Comparison of ENCODE assay signal across 12 cellular contexts in genomic region chr5:149932445-149933350, GRCh38. TPM values are rescaled to one million over a fixed set of nuclear protein-coding genes. Genes with fewer than 3 reads are reported as not detected.
A peak's percentile ranks its signal among the peaks of the same experiment; 100 is the strongest.
DNase-seq lines count a peak whose midpoint lies in the region; ATAC-seq, FAIRE-seq and TF ChIP-seq lines count a peak whose summit lies in the region.
"Had no signal": no experiment of that assay in that cellular context is flagged by ENCODE, and none has a peak within 500 bp of the region (broad histone marks: within the 10 kb centered on the region; RNA-seq: fewer than 3 reads in every experiment).

No MANE protein-coding gene starts in this region.

- H2AFZ ChIP-seq in GM12878 (ENCODE audit: control insufficient read depth, low read depth, low read length), result no peak overlapping the region

- DNase-seq in A549 (ENCODE audit: low read depth in 1 of 2, low spot score in 1 of 2) (peak; percentile 54 to 69), HuH-7 (ENCODE audit: low spot score) (peak; percentile 39), GM12878 (ENCODE audit: low read depth, low spot score) (no peak), kidney tubule cell (ENCODE audit: low spot score) (peak; percentile 21), frontal cortex (ENCODE audit: low spot score in 2 of 2) (no peak)
- DNase-seq: CD4-positive, CD25-positive, alpha-beta regulatory T cell; kidney glomerular epithelial cell had no signal

- peak overlapping the region; percentile 84 for H3K4me2 ChIP-seq in A549
- no peak overlapping the region for H3K4me2 ChIP-seq in GM12878 (ENCODE audit: control insufficient read depth, insufficient read depth)

- WGBS in A549 (ENCODE audit: missing lambda C conversion rate), result 9% methylated on average over 24 of the region's 25 CpGs
- WGBS in GM12878 (ENCODE audit: insufficient coverage, insufficient replicate concordance, low lambda C conversion rate, missing lambda C conversion rate), result 61% methylated on average over 25 of the region's 25 CpGs

- TF ChIP-seq CTCF in A549 (IDR thresholded peaks at IDR 0.05) (peak; percentile 78), GM12878 (IDR thresholded peaks at IDR 0.05 in 2 of 3, conservative IDR thresholded peaks at IDR 0.05 in 1 of 3; ENCODE audit: control insufficient read depth in 2 of 3, extremely low read depth in 1 of 3, insufficient read depth in 1 of 3, low read depth in 3 of 3, low read length in 3 of 3) (no peak)

- SMC1A ChIA-PET in GM12878 (lab: Charles Lee; ENCODE audit: uncharacterized antibody, unreplicated experiment), result interaction anchor here (1.1 kb wide), 1 partner anchor 34 kb away, joined by 3 read pairs; no protein-coding TSS in a partner anchor

- H3K4me1 ChIP-seq in A549 (peaks cover 47% of the 10 kb centered on the region), GM12878 (ENCODE audit: control insufficient read depth, insufficient read depth, low read length) (no peaks in the 10 kb centered on the region)

- TF ChIP-seq RAD21 in A549 (conservative IDR thresholded peaks at IDR 0.05 in 1 of 2, IDR thresholded peaks at IDR 0.05 in 1 of 2) (peak; percentile 61 to 72), GM12878 (IDR thresholded peaks at IDR 0.05; ENCODE audit: insufficient read depth, low read depth, low read length) (no peak)

- peaks cover 0 to 2% of the 10 kb centered on the region in 2 experiments; a peak in 3 of 4 replicates for H3K27me3 ChIP-seq in GM12878 (replicated peaks in 1 of 2; ENCODE audit: control insufficient read depth in 2 of 2, insufficient read depth in 2 of 2, low read length in 1 of 2)

- H3K4me3 ChIP-seq in A549, result peak overlapping the region; percentile 41
- no peak overlapping the region for H3K4me3 ChIP-seq in GM12878

- TF ChIP-seq EP300 in A549 (IDR thresholded peaks at IDR 0.05) (no peak), GM12878 (IDR thresholded peaks at IDR 0.05; ENCODE audit: borderline replicate concordance in 1 of 2, control insufficient read depth in 1 of 2, low read depth in 2 of 2, low read length in 2 of 2) (no peak)

- no TSS peak for BruUV-seq in GM12878 (replicated peaks; lab: Mats Ljungman, UMichigan)

- H3K9me3 ChIP-seq in A549 (no peaks in the 10 kb centered on the region), GM12878 (replicated peaks; ENCODE audit: control insufficient read depth, insufficient read depth, low read length) (no peaks in the 10 kb centered on the region)

- CTCF ChIA-PET in A549 (lab: Yijun Ruan, JAX), result interaction anchor here (0.6 to 19.0 kb wide), 22 partner anchors 9 to 314 kb away, joined by 3 to 386 read pairs (median 5); partner anchors contain the start of genes HMGXB3, PDE6A, SLC26A2 and TIGD6
- CTCF ChIA-PET in GM12878 (lab: Yijun Ruan, JAX), result no interaction called here

- no peaks in the 10 kb centered on the region for H3K36me3 ChIP-seq in GM12878 (ENCODE audit: control insufficient read depth in 2 of 2, insufficient read depth in 2 of 2, low read length in 1 of 2)

- no peak for TF ChIP-seq POLR2A in A549 (IDR thresholded peaks at IDR 0.05; ENCODE audit: low read length)
- TF ChIP-seq POLR2A in GM12878 (IDR thresholded peaks at IDR 0.05; ENCODE audit: low read depth, low read length), result no peak

- intact Hi-C loops in GM12878 (cut with micrococcal nuclease; ENCODE audit: unreplicated experiment), result no loop called here

- in situ Hi-C loops in GM12878 (cut with MboI), result no loop called here

- POLR2A ChIA-PET in A549 (lab: Yijun Ruan, JAX), result interaction anchor here (6.5 kb wide), 1 partner anchor 28 kb away, joined by 61 read pairs; the partner anchor contains the start of gene SLC26A2
- POLR2A ChIA-PET in GM12878 (lab: Charles Lee), result interaction anchor here (0.6 kb wide), 1 partner anchor 83 kb away, joined by 6 read pairs; no protein-coding TSS in a partner anchor

- no peaks in the 10 kb centered on the region for H4K20me1 ChIP-seq in GM12878 (ENCODE audit: control insufficient read depth, insufficient read depth)

- ATAC-seq in A549, result peak; percentile 95
- peak; percentile 42 for ATAC-seq in GM12878
- ATAC-seq in activated CD4-positive, CD25-positive, alpha-beta regulatory T cell treated with anti-CD3 and anti-CD28 coated beads, Interleukin-2, amount 50 U/mL, for 24 hours, result no peak
- no peak for ATAC-seq in esophagus mucosa
- ATAC-seq in GM19395 (IDR thresholded peaks at IDR 0.05; ENCODE audit: unreplicated experiment), result no peak

- peak; percentile 28 for FAIRE-seq in A549 (lab: Jason Lieb, UNC)
- FAIRE-seq in GM12878 (lab: Jason Lieb, UNC), result no peak
- FAIRE-seq in frontal cortex (lab: Jason Lieb, UNC), result no peak
- FAIRE-seq: urothelium cell line had no signal

- no peaks in the 10 kb centered on the region for H3K79me2 ChIP-seq in GM12878 (ENCODE audit: control insufficient read depth, insufficient read depth, low read length)

- H3K27ac ChIP-seq in A549 (peak overlapping the region; percentile 88 to 92), GM12878 (ENCODE audit: control insufficient read depth, insufficient read depth) (no peak overlapping the region)

- no peak overlapping the region for H3K9ac ChIP-seq in GM12878 (ENCODE audit: control insufficient read depth, insufficient read depth, low read length)

- RAD21 ChIA-PET in GM12878 (lab: Charles Lee; ENCODE audit: unreplicated experiment), result no interaction called here

TF ChIP-seq in A549, 52 proteins besides CTCF, POLR2A, EP300 and RAD21 (continues in another document):
- no peak for TF ChIP-seq POLR2AphosphoS2 (conservative IDR thresholded peaks at IDR 0.05; ENCODE audit: low read length)
- peak; percentile 93 for TF ChIP-seq MAFK (IDR thresholded peaks at IDR 0.05; ENCODE audit: partially characterized antibody)

TF ChIP-seq in GM12878, 131 proteins besides CTCF, POLR2A, EP300 and RAD21 (continues in another document):
- TF ChIP-seq BRCA1 (IDR thresholded peaks at IDR 0.05; ENCODE audit: low read depth, low read length) (no peak), ATF2 (IDR thresholded peaks at IDR 0.05; ENCODE audit: low read length) (no peak), ZBED1 (IDR thresholded peaks at IDR 0.05; ENCODE audit: borderline replicate concordance) (no peak)

RNA-seq across cellular contexts. Expression of gene PDE6A, which starts 11.9 kb away (rescaled TPM):
- polyA plus RNA-seq in A549 (2011; rRNA removed) (0.30 and 0.35 TPM in 2 replicates), A549 (2017; fragmentation: RNase III; extraction: RNeasy Plus Mini Kit Qiagen cat#74134 plus additional on column Dnase treatment) (0.20 to 0.30 TPM (median 0.28 TPM) in 3 replicates), GM12878 (2011; rRNA removed) (not detected in 2 replicates), GM12878 (2014; fragmentation: Illumina TruSeq; extraction: Trizol) (not detected in 2 replicates), GM12878 (2014; fragmentation: Nextera tagmentation; extraction: Ambion mirVana) (not detected), GM12878 (2014; rRNA removed) (0.03 TPM in 1 of 2 replicates, not detected in the other), GM12878 (2016; fragmentation: Nextera tagmentation; extraction: Ambion mirVana) (under 1 TPM; 0.05 to 0.26 TPM)
- polyA plus RNA-seq in A549 (2012; cell fraction: cytosol; rRNA removed), result 0.15 and 0.23 TPM in 2 replicates
- 0.47 and 0.60 TPM in 2 replicates for polyA plus RNA-seq in A549 (2012; cell fraction: nucleus; rRNA removed)
- 0.39 and 0.41 TPM in 2 replicates for polyA minus RNA-seq in A549 (2011; rRNA and poly(A)+ RNA removed)
- not detected in 2 replicates for total RNA-seq in GM12878 (2013; cell fraction: nucleolus; rRNA removed)
- total RNA-seq in GM12878 (2014; rRNA removed) (not detected in 2 replicates), GM12878 (2014; rRNA removed; fragmentation: Illumina TruSeq; extraction: Trizol) (not detected in 2 replicates), GM12878 (2021) (not detected in 2 replicates), esophagus mucosa (0.48 TPM), frontal cortex (not detected)
- not detected for polyA plus RNA-seq in GM12878 (2011; ENCODE audit: low read depth)
- polyA plus RNA-seq in GM12878 (2011; cell fraction: cytosol; rRNA removed), result not detected in 2 replicates
- polyA plus RNA-seq in GM12878 (2011; cell fraction: nucleus; rRNA removed), result not detected in 2 replicates
- polyA plus RNA-seq in GM12878 (2012), result 0.03 TPM in 1 of 2 replicates, not detected in the other
- polyA minus RNA-seq in GM12878 (2011; rRNA and poly(A)+ RNA removed), result not detected in 2 replicates
- polyA minus RNA-seq in GM12878 (2011; cell fraction: cytosol; rRNA and poly(A)+ RNA removed), result not detected in 2 replicates
- not detected in 2 replicates for polyA minus RNA-seq in GM12878 (2011; cell fraction: nucleus; rRNA and poly(A)+ RNA removed)
- total RNA-seq: activated CD8-positive, alpha-beta memory T cell treated with anti-CD3 and anti-CD28 coated beads for 36 hours; CD4-positive, CD25-positive, alpha-beta regulatory T cell had no signal
- polyA plus RNA-seq: CD4-positive, CD25-positive, alpha-beta regulatory T cell had no signal

RNA-seq across cellular contexts. Expression of gene SLC26A2, which starts 27.9 kb away (rescaled TPM):
- polyA plus RNA-seq in A549 (2011; rRNA removed) (23.2 and 31.9 TPM in 2 replicates), A549 (2017; fragmentation: RNase III; extraction: RNeasy Plus Mini Kit Qiagen cat#74134 plus additional on column Dnase treatment) (28.4 to 33.5 TPM (median 32.2 TPM) in 3 replicates), GM12878 (2011; rRNA removed) (4.3 and 5.9 TPM in 2 replicates), GM12878 (2014; fragmentation: Illumina TruSeq; extraction: Trizol) (5.0 and 6.5 TPM in 2 replicates), GM12878 (2014; fragmentation: Nextera tagmentation; extraction: Ambion mirVana) (1 to 10 TPM; 1.7 to 1.9 TPM), GM12878 (2014; rRNA removed) (2.8 and 2.9 TPM in 2 replicates), GM12878 (2016; fragmentation: Nextera tagmentation; extraction: Ambion mirVana) (1 to 10 TPM; 3.4 to 4.2 TPM)
- polyA plus RNA-seq in A549 (2012; cell fraction: cytosol; rRNA removed), result 5.2 and 6.7 TPM in 2 replicates
- polyA plus RNA-seq in A549 (2012; cell fraction: nucleus; rRNA removed), result 6.1 and 12.5 TPM in 2 replicates
- polyA minus RNA-seq in A549 (2011; rRNA and poly(A)+ RNA removed), result 49.3 and 53.2 TPM in 2 replicates
- 7.6 and 9.6 TPM in 2 replicates for total RNA-seq in GM12878 (2013; cell fraction: nucleolus; rRNA removed)
- total RNA-seq in GM12878 (2014; rRNA removed) (6.3 and 7.6 TPM in 2 replicates), GM12878 (2014; rRNA removed; fragmentation: Illumina TruSeq; extraction: Trizol) (5.8 and 6.4 TPM in 2 replicates), GM12878 (2021) (5.7 and 6.1 TPM in 2 replicates), esophagus mucosa (8.9 TPM), frontal cortex (16.3 TPM)
- 1.3 TPM for polyA plus RNA-seq in GM12878 (2011; ENCODE audit: low read depth)
- 1.9 and 2.2 TPM in 2 replicates for polyA plus RNA-seq in GM12878 (2011; cell fraction: cytosol; rRNA removed)
- polyA plus RNA-seq in GM12878 (2011; cell fraction: nucleus; rRNA removed), result 1.6 and 1.9 TPM in 2 replicates
- 1.6 TPM in 2 replicates for polyA plus RNA-seq in GM12878 (2012)
- polyA minus RNA-seq in GM12878 (2011; rRNA and poly(A)+ RNA removed), result 8.1 and 14.2 TPM in 2 replicates
- 2.5 and 5.2 TPM in 2 replicates for polyA minus RNA-seq in GM12878 (2011; cell fraction: cytosol; rRNA and poly(A)+ RNA removed)
- polyA minus RNA-seq in GM12878 (2011; cell fraction: nucleus; rRNA and poly(A)+ RNA removed), result 2.9 and 3.2 TPM in 2 replicates

Comparison
In these comparisons a context has a peak if more than half of its experiments do, and no peak if none do; other contexts are left out.
1. ATAC-seq: peak in A549 (2 of 2) and GM12878 (single experiment); none in activated CD4-positive, CD25-positive, alpha-beta regulatory T cell treated with anti-CD3 and anti-CD28 coated beads, Interleukin-2, amount 50 U/mL, for 24 hours (0 of 2), esophagus mucosa (single experiment) and GM19395 (single experiment).
2. DNase-seq: peak in A549 (2 of 2), HuH-7 (single experiment) and kidney tubule cell (single experiment); none in GM12878 (single experiment) and frontal cortex (0 of 2).
3. Of the 24 proteins assayed by ChIP-seq in both GM12878 and A549: peak only in GM12878: none; only in A549: CTCF, HDAC2, MAX, RAD21 and SMC3; in both: none; in neither: 19.